ENCODE assay signal across 38 cellular contexts in the genomic region with DNA sequence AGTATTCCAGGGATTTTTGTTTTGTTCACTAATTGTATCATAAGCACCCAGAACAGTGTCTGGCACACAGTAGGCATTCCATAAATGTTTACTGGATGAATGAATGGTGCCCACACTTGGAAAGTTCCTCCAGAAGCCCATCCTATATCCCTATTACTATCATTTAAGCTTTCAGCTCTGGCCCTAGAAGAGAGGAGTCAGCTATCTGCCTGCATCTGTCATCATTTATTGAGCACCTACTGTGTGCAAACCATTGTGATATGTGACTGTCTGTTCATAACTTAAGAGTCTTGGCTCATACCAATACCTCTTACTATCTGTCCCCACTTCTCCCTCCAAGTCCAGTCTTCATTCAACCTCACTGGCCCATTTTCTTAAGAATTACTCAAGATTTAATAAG. TPM values are rescaled to one million over a fixed set of nuclear protein-coding genes. Genes with fewer than 3 reads are reported as not detected.
"Had no signal": no experiment of that assay in that cellular context is flagged by ENCODE, and none has a peak within 500 bp of the region (broad histone marks: within the 10 kb centered on the region; RNA-seq: fewer than 3 reads in every experiment).

No MANE protein-coding gene starts in this region.

- H3K9me3 Mint-ChIP-seq: activated B cell treated with CpG ODN at 0.5 μM for 24 hours; activated CD4-positive, alpha-beta memory T cell treated with anti-CD3 and anti-CD28 coated beads for 36 hours; activated CD4-positive, alpha-beta T cell treated with anti-CD3 and anti-CD28 coated beads, Interleukin-2, amount 10 ng/mL, durations not matched to agents 24 days and 14 days; activated CD8-positive, alpha-beta T cell treated with anti-CD3 and anti-CD28 coated beads for 36 hours; activated naive CD4-positive, alpha-beta T cell treated with anti-CD3 and anti-CD28 coated beads for 36 hours; activated naive CD4-positive, alpha-beta T cell treated with anti-CD3 and anti-CD28 coated beads, Interleukin-2, amount 50 U/mL, for 72 hours; activated naive CD8-positive, alpha-beta T cell treated with anti-CD3 and anti-CD28 coated beads for 36 hours; activated T-cell treated with anti-CD3 and anti-CD28 coated beads, Interleukin-2, amount 50 U/mL, for 4 hours; activated T-cell treated with anti-CD3 and anti-CD28 coated beads, Interleukin-2, amount 50 U/mL, for 72 hours; activated T-helper 1 cell treated with anti-CD3 and anti-CD28 coated beads, Interleukin-12 subunit alpha, Interleukin-12 subunit beta, Interleukin-2, Interleukin-4 antibody, amounts not matched to agents 30 ng/mL and 10 ng/mL and 1 ng/mL, durations not matched to agents 14 hours and 24 hours and 36 hours; activated T-helper 17 cell treated with anti-CD3 and anti-CD28 coated beads, Interleukin-2, amount 50 U/mL, for 72 hours; central memory CD8-positive, alpha-beta T cell; T-helper 1 cell treated with Interleukin-12 subunit alpha and Interleukin-12 subunit beta and Interleukin-4 antibody, amounts not matched to agents 30 μg/mL and 1 μg/mL, for 36 hours; T-helper 2 cell treated with Interferon-gamma antibody and Interleukin-4, amounts not matched to agents 5 μg/mL and 100 μg/mL, for 36 hours had no signal

- H3K27ac ChIP-seq: adrenal gland, body of pancreas, brain microvascular endothelial cell, cardiac muscle cell, VCaP had no signal

- H3K27me3 ChIP-seq: cardiac muscle cell had no signal

- H3K27ac Mint-ChIP-seq: activated B cell treated with CpG ODN at 0.5 μM for 24 hours; activated CD4-positive, alpha-beta memory T cell treated with anti-CD3 and anti-CD28 coated beads for 36 hours; activated CD4-positive, alpha-beta T cell treated with anti-CD3 and anti-CD28 coated beads, Interleukin-2, amount 10 ng/mL, durations not matched to agents 24 days and 14 days; activated CD8-positive, alpha-beta T cell treated with anti-CD3 and anti-CD28 coated beads for 36 hours; activated naive CD4-positive, alpha-beta T cell treated with anti-CD3 and anti-CD28 coated beads for 36 hours; activated naive CD4-positive, alpha-beta T cell treated with anti-CD3 and anti-CD28 coated beads, Interleukin-2, amount 50 U/mL, for 72 hours; activated naive CD8-positive, alpha-beta T cell treated with anti-CD3 and anti-CD28 coated beads for 36 hours; activated T-cell treated with anti-CD3 and anti-CD28 coated beads, Interleukin-2, amount 50 U/mL, for 72 hours; activated T-helper 1 cell treated with anti-CD3 and anti-CD28 coated beads, Interleukin-12 subunit alpha, Interleukin-12 subunit beta, Interleukin-2, Interleukin-4 antibody, amounts not matched to agents 30 ng/mL and 10 ng/mL and 1 ng/mL, durations not matched to agents 14 hours and 24 hours and 36 hours; activated T-helper 17 cell treated with anti-CD3 and anti-CD28 coated beads, Interleukin-2, amount 50 U/mL, for 72 hours; T-helper 1 cell treated with Interleukin-12 subunit alpha and Interleukin-12 subunit beta and Interleukin-4 antibody, amounts not matched to agents 30 μg/mL and 1 μg/mL, for 36 hours; T-helper 2 cell treated with Interferon-gamma antibody and Interleukin-4, amounts not matched to agents 5 μg/mL and 100 μg/mL, for 36 hours had no signal

- DNase-seq: activated B cell treated with CpG ODN at 0.5 μM for 24 hours; activated CD4-positive, alpha-beta memory T cell treated with anti-CD3 and anti-CD28 coated beads for 36 hours; activated CD4-positive, alpha-beta T cell treated with anti-CD3 and anti-CD28 coated beads for 4 hours; activated CD4-positive, alpha-beta T cell treated with anti-CD3 and anti-CD28 coated beads, Interleukin-2, amount 10 ng/mL, durations not matched to agents 24 days and 14 days; activated CD4-positive, alpha-beta T cell treated with anti-CD3 and anti-CD28 coated beads, Interleukin-2, amount 50 U/mL, for 1 hour; activated CD4-positive, alpha-beta T cell treated with anti-CD3 and anti-CD28 coated beads, Interleukin-2, amount 50 U/mL, for 4 hours; activated CD4-positive, CD25-positive, alpha-beta regulatory T cell treated with anti-CD3 and anti-CD28 coated beads, Interleukin-2, amount 50 U/mL, for 72 hours; activated CD8-positive, alpha-beta memory T cell treated with anti-CD3 and anti-CD28 coated beads, Interleukin-2, amount 50 U/mL, for 4 hours; activated CD8-positive, alpha-beta T cell treated with anti-CD3 and anti-CD28 coated beads for 36 hours; activated effector memory CD4-positive, alpha-beta T cell treated with anti-CD3 and anti-CD28 coated beads, Interleukin-2, amount 50 U/mL, for 16 hours; activated gamma-delta T cell treated with Interleukin-2 at 50 U/mL for 16 hours; activated naive CD4-positive, alpha-beta T cell; activated naive CD4-positive, alpha-beta T cell treated with anti-CD3 and anti-CD28 coated beads for 36 hours; activated naive CD4-positive, alpha-beta T cell treated with anti-CD3 and anti-CD28 coated beads, Interleukin-2, amount 50 U/mL, for 16 hours; activated naive CD8-positive, alpha-beta T cell treated with anti-CD3 and anti-CD28 coated beads for 36 hours; activated T-cell treated with anti-CD3 and anti-CD28 coated beads for 4 hours; activated T-cell treated with anti-CD3 and anti-CD28 coated beads, Interleukin-2, amount 50 U/mL, for 1 hour; activated T-cell treated with anti-CD3 and anti-CD28 coated beads, Interleukin-2, amount 50 U/mL, for 4 hours; activated T-cell treated with anti-CD3 and anti-CD28 coated beads, Interleukin-2, amount 50 U/mL, for 72 hours; adrenal gland; amniotic stem cell; aorta; body of pancreas; brain microvascular endothelial cell; caudate nucleus; cerebellar nuclear complex; T-helper 1 cell; T-helper 2 cell; T-helper 9 cell had no signal

- H3K4me1 ChIP-seq: adrenal gland, body of pancreas had no signal

- H3K9me3 ChIP-seq: adrenal gland, body of pancreas had no signal

- H3K36me3 ChIP-seq: adrenal gland, brain microvascular endothelial cell, cardiac muscle cell had no signal

- H3K4me1 Mint-ChIP-seq: activated naive CD8-positive, alpha-beta T cell treated with anti-CD3 and anti-CD28 coated beads for 36 hours; activated T-helper 17 cell treated with anti-CD3 and anti-CD28 coated beads, Interleukin-2, amount 50 U/mL, for 72 hours; central memory CD8-positive, alpha-beta T cell had no signal

- H3K4me3 Mint-ChIP-seq: activated B cell treated with CpG ODN at 0.5 μM for 24 hours; activated CD4-positive, alpha-beta memory T cell treated with anti-CD3 and anti-CD28 coated beads for 36 hours; activated CD4-positive, alpha-beta T cell treated with anti-CD3 and anti-CD28 coated beads, Interleukin-2, amount 10 ng/mL, durations not matched to agents 24 days and 14 days; activated CD8-positive, alpha-beta T cell treated with anti-CD3 and anti-CD28 coated beads for 36 hours; activated naive CD4-positive, alpha-beta T cell treated with anti-CD3 and anti-CD28 coated beads for 36 hours; activated naive CD8-positive, alpha-beta T cell treated with anti-CD3 and anti-CD28 coated beads for 36 hours; activated T-cell treated with anti-CD3 and anti-CD28 coated beads, Interleukin-2, amount 50 U/mL, for 4 hours; activated T-cell treated with anti-CD3 and anti-CD28 coated beads, Interleukin-2, amount 50 U/mL, for 72 hours; activated T-helper 1 cell treated with anti-CD3 and anti-CD28 coated beads, Interleukin-12 subunit alpha, Interleukin-12 subunit beta, Interleukin-2, Interleukin-4 antibody, amounts not matched to agents 30 ng/mL and 10 ng/mL and 1 ng/mL, durations not matched to agents 14 hours and 24 hours and 36 hours; activated T-helper 17 cell treated with anti-CD3 and anti-CD28 coated beads, Interleukin-2, amount 50 U/mL, for 72 hours; central memory CD8-positive, alpha-beta T cell; T-helper 1 cell treated with Interleukin-12 subunit alpha and Interleukin-12 subunit beta and Interleukin-4 antibody, amounts not matched to agents 30 μg/mL and 1 μg/mL, for 36 hours; T-helper 2 cell treated with Interferon-gamma antibody and Interleukin-4, amounts not matched to agents 5 μg/mL and 100 μg/mL, for 36 hours had no signal

- H3K4me3 ChIP-seq: adrenal gland, body of pancreas, cardiac muscle cell had no signal

- H3K36me3 Mint-ChIP-seq: activated CD4-positive, alpha-beta memory T cell treated with anti-CD3 and anti-CD28 coated beads for 36 hours; activated naive CD4-positive, alpha-beta T cell treated with anti-CD3 and anti-CD28 coated beads, Interleukin-2, amount 50 U/mL, for 72 hours; activated naive CD8-positive, alpha-beta T cell treated with anti-CD3 and anti-CD28 coated beads for 36 hours had no signal

RNA-seq across cellular contexts. Expression of gene SP6, which starts 20.1 kb away (rescaled TPM):
- total RNA-seq: activated naive CD8-positive, alpha-beta T cell treated with anti-CD3 and anti-CD28 coated beads for 36 hours had no signal

RNA-seq across cellular contexts. Expression of gene LRRC46, which starts 39.6 kb away (rescaled TPM):
- total RNA-seq: body of pancreas, bronchial epithelial cell, cardiac muscle cell had no signal
